Comparison of ENCODE assay signal across 1 cellular context in genomic region chr7:26667514-26668133, GRCh38.
TF ChIP-seq lines count a peak whose summit lies in the region.

No MANE protein-coding gene starts in this region.

TF ChIP-seq in GM23338, 12 proteins besides CTCF, POLR2A, EP300 and RAD21 (continued from another document):
- TF ChIP-seq REST (IDR thresholded peaks at IDR 0.05; ENCODE audit: unreplicated experiment) (no peak), POLR2AphosphoS5 (IDR thresholded peaks at IDR 0.05; ENCODE audit: low read depth) (no peak), EZH2phosphoT487 (IDR thresholded peaks at IDR 0.05; ENCODE audit: unreplicated experiment) (no peak), NANOG (IDR thresholded peaks at IDR 0.05; ENCODE audit: borderline replicate concordance) (no peak)
